17 cellular contexts compared by ENCODE assay signal in genomic region chr14:50967104-50967503, GRCh38.
"Had no signal": no experiment of that assay in that cellular context is flagged by ENCODE, and none has a peak within 500 bp of the region (broad histone marks: within the 10 kb centered on the region; RNA-seq: fewer than 3 reads in every experiment).

No MANE protein-coding gene starts in this region.

- ATAC-seq: activated CD4-positive, CD25-positive, alpha-beta regulatory T cell treated with anti-CD3 and anti-CD28 coated beads, Interleukin-2, amount 50 U/mL, for 24 hours; activated T-helper 17 cell treated with anti-CD3 and anti-CD28 coated beads, Interleukin-2, amount 50 U/mL, for 72 hours; gastroesophageal sphincter; left colon; stimulated activated effector memory CD8-positive, alpha-beta T cell treated with anti-CD3 and anti-CD28 coated beads, Interleukin-12 subunit alpha, Interleukin-12 subunit beta, amount 100 ng/mL, for 72 hours had no signal

- H3K36me3 ChIP-seq: colonic mucosa, esophagus squamous epithelium, gastroesophageal sphincter, heart right ventricle, lower lobe of right lung, pancreas, sigmoid colon, thoracic aorta, upper lobe of right lung had no signal

- H3K27me3 ChIP-seq: colonic mucosa, esophagus squamous epithelium, gastroesophageal sphincter, heart right ventricle, pancreas, sigmoid colon, upper lobe of right lung had no signal

- H3K27ac ChIP-seq: colonic mucosa, esophagus squamous epithelium, gastroesophageal sphincter, lower lobe of right lung, pancreas, sigmoid colon, thoracic aorta, upper lobe of right lung had no signal

- DNase-seq: activated naive CD4-positive, alpha-beta T cell treated with Interleukin-2 at 50 U/mL for 16 hours; activated T-cell treated with anti-CD3 and anti-CD28 coated beads for 4 hours; colonic mucosa; esophagus squamous epithelium; heart right ventricle; left colon; lower lobe of right lung; pancreas; sigmoid colon; T-helper 9 cell; upper lobe of right lung had no signal

- H3K4me3 Mint-ChIP-seq: activated T-helper 17 cell treated with anti-CD3 and anti-CD28 coated beads, Interleukin-2, amount 50 U/mL, for 72 hours; neural crest cell; stimulated activated effector memory CD8-positive, alpha-beta T cell treated with anti-CD3 and anti-CD28 coated beads, Interleukin-12 subunit alpha, Interleukin-12 subunit beta, amount 100 ng/mL, for 72 hours had no signal

- H3K9me3 ChIP-seq: colonic mucosa, esophagus squamous epithelium, gastroesophageal sphincter, heart right ventricle, lower lobe of right lung, pancreas, sigmoid colon, thoracic aorta, upper lobe of right lung had no signal

- H3K4me1 Mint-ChIP-seq: activated T-helper 17 cell treated with anti-CD3 and anti-CD28 coated beads, Interleukin-2, amount 50 U/mL, for 72 hours; stimulated activated effector memory CD8-positive, alpha-beta T cell treated with anti-CD3 and anti-CD28 coated beads, Interleukin-12 subunit alpha, Interleukin-12 subunit beta, amount 100 ng/mL, for 72 hours had no signal

- H3K9me3 Mint-ChIP-seq: activated T-helper 17 cell treated with anti-CD3 and anti-CD28 coated beads, Interleukin-2, amount 50 U/mL, for 72 hours; neural crest cell; stimulated activated effector memory CD8-positive, alpha-beta T cell treated with anti-CD3 and anti-CD28 coated beads, Interleukin-12 subunit alpha, Interleukin-12 subunit beta, amount 100 ng/mL, for 72 hours had no signal

- H3K4me1 ChIP-seq: colonic mucosa had no signal

- H3K4me3 ChIP-seq: colonic mucosa, esophagus squamous epithelium, gastroesophageal sphincter, heart right ventricle, lower lobe of right lung, pancreas, sigmoid colon, thoracic aorta, upper lobe of right lung had no signal

- H3K27ac Mint-ChIP-seq: activated T-helper 17 cell treated with anti-CD3 and anti-CD28 coated beads, Interleukin-2, amount 50 U/mL, for 72 hours; stimulated activated effector memory CD8-positive, alpha-beta T cell treated with anti-CD3 and anti-CD28 coated beads, Interleukin-12 subunit alpha, Interleukin-12 subunit beta, amount 100 ng/mL, for 72 hours had no signal

- H3K36me3 Mint-ChIP-seq: stimulated activated effector memory CD8-positive, alpha-beta T cell treated with anti-CD3 and anti-CD28 coated beads, Interleukin-12 subunit alpha, Interleukin-12 subunit beta, amount 100 ng/mL, for 72 hours had no signal
